1 cellular context compared by ENCODE assay signal in the genomic region with DNA sequence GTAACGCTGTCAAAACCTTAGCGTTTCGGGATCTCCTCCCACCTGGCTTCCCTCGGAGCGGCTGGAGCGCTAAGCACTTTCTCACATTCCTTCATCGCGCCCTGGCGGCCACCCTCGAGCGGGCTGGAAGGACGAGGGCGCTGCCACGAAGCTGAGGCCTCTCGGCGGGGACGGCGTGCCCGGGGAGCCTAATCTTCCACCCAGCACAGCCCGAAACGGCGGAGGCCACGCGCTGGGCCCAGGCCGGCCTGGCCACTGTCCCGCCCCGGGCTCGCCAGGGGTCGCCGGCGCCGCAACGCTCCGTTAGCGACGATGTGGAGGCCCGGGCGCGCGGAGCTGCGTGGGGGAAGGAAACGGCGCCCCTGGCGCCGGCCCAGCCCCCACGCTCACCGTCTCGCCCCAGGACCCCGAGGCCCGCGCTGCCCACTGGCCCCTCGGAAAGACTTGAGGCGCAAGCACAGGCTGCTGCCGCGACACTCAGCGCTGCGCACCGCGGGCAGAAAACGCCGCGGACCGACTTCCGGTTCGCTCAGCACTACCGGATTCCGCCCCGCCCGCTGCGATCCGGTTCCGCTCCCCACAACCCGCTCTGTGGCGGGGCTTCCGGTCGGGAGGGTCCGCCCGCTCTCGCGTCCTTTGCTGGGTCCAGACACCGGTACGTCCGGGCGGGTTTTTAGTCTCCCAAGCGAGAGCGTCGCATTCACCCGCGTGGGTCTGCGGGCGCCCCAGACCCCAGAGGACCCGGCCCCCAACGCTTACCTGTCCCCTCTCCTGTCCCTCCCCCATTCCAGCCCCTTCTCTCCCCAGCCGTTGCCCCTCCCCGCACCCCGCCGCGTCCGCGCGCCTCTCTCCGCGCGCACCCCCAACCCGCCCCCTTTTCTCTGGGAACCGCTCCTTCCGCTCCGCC.
TF ChIP-seq lines count a peak whose summit lies in the region.

A gene with protein sequence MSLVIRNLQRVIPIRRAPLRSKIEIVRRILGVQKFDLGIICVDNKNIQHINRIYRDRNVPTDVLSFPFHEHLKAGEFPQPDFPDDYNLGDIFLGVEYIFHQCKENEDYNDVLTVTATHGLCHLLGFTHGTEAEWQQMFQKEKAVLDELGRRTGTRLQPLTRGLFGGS (plus strand): TSS at position 582 of the 907 bp plus-strand sequence. CDS start 572 bp downstream, outside the sequence.

TF ChIP-seq in K562, 482 proteins besides CTCF, POLR2A, EP300 and RAD21 (continued from another document and continues in another):
- TF ChIP-seq, protein P1, sequence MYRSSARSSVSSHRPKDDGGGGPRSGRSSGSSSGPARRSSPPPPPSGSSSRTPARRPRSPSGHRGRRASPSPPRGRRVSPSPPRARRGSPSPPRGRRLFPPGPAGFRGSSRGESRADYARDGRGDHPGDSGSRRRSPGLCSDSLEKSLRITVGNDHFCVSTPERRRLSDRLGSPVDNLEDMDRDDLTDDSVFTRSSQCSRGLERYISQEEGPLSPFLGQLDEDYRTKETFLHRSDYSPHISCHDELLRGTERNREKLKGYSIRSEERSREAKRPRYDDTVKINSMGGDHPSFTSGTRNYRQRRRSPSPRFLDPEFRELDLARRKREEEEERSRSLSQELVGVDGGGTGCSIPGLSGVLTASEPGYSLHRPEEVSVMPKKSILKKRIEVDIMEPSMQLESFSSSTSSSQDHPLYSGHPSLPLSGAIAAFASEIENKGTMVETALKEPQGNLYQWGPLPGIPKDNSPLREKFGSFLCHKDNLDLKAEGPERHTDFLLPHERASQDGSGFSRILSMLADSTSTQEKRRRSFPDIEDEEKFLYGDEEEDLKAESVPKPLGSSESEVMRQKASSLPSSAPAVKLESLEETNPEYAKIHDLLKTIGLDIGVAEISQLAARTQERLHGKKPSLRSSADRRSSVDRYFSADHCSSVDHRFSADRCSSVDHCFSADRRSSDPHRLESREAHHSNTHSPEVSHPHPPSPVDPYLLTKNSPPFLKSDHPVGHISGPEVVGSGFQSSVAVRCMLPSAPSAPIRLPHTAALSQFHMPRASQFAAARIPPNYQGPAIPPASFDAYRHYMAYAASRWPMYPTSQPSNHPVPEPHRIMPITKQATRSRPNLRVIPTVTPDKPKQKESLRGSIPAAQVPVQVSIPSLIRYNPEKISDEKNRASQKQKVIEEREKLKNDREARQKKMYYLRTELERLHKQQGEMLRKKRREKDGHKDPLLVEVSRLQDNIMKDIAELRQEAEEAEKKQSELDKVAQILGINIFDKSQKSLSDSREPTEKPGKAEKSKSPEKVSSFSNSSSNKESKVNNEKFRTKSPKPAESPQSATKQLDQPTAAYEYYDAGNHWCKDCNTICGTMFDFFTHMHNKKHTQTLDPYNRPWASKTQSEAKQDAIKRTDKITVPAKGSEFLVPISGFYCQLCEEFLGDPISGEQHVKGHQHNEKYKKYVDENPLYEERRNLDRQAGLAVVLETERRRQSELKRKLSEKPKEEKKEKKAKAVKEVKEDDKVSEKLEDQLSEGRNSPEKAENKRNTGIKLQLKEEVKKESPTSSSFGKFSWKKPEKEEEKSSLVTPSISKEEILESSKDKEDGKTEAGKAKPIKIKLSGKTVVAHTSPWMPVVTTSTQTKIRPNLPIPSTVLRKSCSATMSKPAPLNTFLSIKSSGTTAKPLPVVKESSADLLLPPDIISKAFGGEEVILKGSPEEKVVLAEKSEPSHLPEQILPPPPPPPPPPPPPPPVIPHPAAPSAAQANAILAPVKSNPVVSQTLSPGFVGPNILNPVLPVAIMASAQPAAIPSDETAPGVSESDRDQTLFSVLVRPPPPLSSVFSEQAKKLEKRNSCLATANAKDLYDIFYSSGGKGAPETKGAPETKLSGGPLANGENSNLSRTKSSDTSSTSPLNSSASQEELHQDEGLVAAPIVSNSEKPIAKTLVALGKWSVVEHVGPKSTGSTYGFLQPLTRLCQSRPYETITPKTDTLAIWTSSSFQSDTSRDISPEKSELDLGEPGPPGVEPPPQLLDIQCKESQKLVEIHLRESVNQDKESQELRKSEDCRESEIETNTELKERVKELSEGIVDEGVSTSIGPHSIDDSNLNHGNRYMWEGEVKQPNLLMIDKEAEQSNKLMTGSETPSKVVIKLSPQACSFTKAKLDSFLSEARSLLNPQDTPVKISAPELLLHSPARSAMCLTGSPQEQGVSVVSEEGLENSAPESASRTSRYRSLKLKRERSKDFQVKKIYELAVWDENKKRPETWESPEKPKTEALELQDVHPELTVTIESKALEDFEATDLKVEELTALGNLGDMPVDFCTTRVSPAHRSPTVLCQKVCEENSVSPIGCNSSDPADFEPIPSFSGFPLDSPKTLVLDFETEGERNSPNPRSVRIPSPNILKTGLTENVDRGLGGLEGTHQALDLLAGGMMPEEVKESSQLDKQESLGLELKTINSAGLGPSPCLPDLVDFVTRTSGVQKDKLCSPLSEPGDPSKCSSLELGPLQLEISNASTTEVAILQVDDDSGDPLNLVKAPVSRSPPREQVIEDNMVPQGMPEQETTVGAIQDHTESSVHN (IDR thresholded peaks at IDR 0.05; ENCODE audit: borderline replicate concordance in 1 of 2, low read depth in 1 of 2): no peak
- TF ChIP-seq KLF13 (tag; IDR thresholded peaks at IDR 0.05; ENCODE audit: borderline replicate concordance, low read depth): no peak; the same call in 1 of the 2 replicates
- TF ChIP-seq NCOA4 (IDR thresholded peaks at IDR 0.05; ENCODE audit: partially characterized antibody): no peak
- TF ChIP-seq PCBP1 (IDR thresholded peaks at IDR 0.05; ENCODE audit: low read depth, low read length, poor library complexity, severe bottlenecking): no peak
- TF ChIP-seq, protein P2, sequence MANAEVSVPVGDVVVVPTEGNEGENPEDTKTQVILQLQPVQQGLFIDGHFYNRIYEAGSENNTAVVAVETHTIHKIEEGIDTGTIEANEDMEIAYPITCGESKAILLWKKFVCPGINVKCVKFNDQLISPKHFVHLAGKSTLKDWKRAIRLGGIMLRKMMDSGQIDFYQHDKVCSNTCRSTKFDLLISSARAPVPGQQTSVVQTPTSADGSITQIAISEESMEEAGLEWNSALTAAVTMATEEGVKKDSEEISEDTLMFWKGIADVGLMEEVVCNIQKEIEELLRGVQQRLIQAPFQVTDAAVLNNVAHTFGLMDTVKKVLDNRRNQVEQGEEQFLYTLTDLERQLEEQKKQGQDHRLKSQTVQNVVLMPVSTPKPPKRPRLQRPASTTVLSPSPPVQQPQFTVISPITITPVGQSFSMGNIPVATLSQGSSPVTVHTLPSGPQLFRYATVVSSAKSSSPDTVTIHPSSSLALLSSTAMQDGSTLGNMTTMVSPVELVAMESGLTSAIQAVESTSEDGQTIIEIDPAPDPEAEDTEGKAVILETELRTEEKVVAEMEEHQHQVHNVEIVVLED (CRISPR knock-in tag; IDR thresholded peaks at IDR 0.05): peak; percentile 53
- 0 out of 2 replicates have a peak, but pooled peaks have one; percentile 29 for TF ChIP-seq BCOR (IDR thresholded peaks at IDR 0.05)
- peak; percentile 98 for TF ChIP-seq L3MBTL2 (IDR thresholded peaks at IDR 0.05)
- TF ChIP-seq ZKSCAN3 (CRISPR knock-in tag; IDR thresholded peaks at IDR 0.05): no peak
- no peak for TF ChIP-seq BHLHE40 (IDR thresholded peaks at IDR 0.05; ENCODE audit: low read length)
- 0 out of 2 replicates have a peak, but pooled peaks have one; percentile 52 for TF ChIP-seq KAT7 (CRISPR knock-in tag; IDR thresholded peaks at IDR 0.05; ENCODE audit: borderline replicate concordance)
- no peak for TF ChIP-seq KHSRP (IDR thresholded peaks at IDR 0.05)
- TF ChIP-seq SMAD2 (IDR thresholded peaks at IDR 0.05; ENCODE audit: low read depth, low read length): no peak
- TF ChIP-seq TEAD2 (tag; IDR thresholded peaks at IDR 0.05): 0 out of 2 replicates have a peak, but pooled peaks have one; percentile 18
- TF ChIP-seq TGIF2 (CRISPR knock-in tag; IDR thresholded peaks at IDR 0.05): no peak; the same call in none of the 2 replicates
- TF ChIP-seq SIN3B (IDR thresholded peaks at IDR 0.05; ENCODE audit: low read depth): peak; percentile 95
- TF ChIP-seq, protein P3, sequence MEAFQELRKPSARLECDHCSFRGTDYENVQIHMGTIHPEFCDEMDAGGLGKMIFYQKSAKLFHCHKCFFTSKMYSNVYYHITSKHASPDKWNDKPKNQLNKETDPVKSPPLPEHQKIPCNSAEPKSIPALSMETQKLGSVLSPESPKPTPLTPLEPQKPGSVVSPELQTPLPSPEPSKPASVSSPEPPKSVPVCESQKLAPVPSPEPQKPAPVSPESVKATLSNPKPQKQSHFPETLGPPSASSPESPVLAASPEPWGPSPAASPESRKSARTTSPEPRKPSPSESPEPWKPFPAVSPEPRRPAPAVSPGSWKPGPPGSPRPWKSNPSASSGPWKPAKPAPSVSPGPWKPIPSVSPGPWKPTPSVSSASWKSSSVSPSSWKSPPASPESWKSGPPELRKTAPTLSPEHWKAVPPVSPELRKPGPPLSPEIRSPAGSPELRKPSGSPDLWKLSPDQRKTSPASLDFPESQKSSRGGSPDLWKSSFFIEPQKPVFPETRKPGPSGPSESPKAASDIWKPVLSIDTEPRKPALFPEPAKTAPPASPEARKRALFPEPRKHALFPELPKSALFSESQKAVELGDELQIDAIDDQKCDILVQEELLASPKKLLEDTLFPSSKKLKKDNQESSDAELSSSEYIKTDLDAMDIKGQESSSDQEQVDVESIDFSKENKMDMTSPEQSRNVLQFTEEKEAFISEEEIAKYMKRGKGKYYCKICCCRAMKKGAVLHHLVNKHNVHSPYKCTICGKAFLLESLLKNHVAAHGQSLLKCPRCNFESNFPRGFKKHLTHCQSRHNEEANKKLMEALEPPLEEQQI (IDR thresholded peaks at IDR 0.05): no peak
- TF ChIP-seq FUS (optimal IDR thresholded peaks at IDR 0.05; ENCODE audit: low read depth, low read length): peak; percentile 93
- no peak for TF ChIP-seq NR2F6 (CRISPR knock-in tag; IDR thresholded peaks at IDR 0.05)
- TF ChIP-seq, protein P4, sequence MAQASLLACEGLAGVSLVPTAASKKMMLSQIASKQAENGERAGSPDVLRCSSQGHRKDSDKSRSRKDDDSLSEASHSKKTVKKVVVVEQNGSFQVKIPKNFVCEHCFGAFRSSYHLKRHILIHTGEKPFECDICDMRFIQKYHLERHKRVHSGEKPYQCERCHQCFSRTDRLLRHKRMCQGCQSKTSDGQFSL (CRISPR knock-in tag; IDR thresholded peaks at IDR 0.05): peak; percentile 80
- TF ChIP-seq, protein P4 (tag; IDR thresholded peaks at IDR 0.05): no peak; a peak in 1 of 4 replicates
- TF ChIP-seq RBM22 (IDR thresholded peaks at IDR 0.05; ENCODE audit: low read depth, low read length, poor library complexity, severe bottlenecking): no peak
- no peak for TF ChIP-seq PTRF (tag; IDR thresholded peaks at IDR 0.05)
- no peak for TF ChIP-seq HDGF (IDR thresholded peaks at IDR 0.05)
- no peak for TF ChIP-seq HNRNPUL1 (IDR thresholded peaks at IDR 0.05; ENCODE audit: low read length)
- no peak for TF ChIP-seq ARNT (IDR thresholded peaks at IDR 0.05)
- TF ChIP-seq ARHGAP35 (IDR thresholded peaks at IDR 0.05; ENCODE audit: partially characterized antibody): no peak
- TF ChIP-seq ZKSCAN8 (CRISPR knock-in tag; IDR thresholded peaks at IDR 0.05): no peak
- TF ChIP-seq, protein P5, sequence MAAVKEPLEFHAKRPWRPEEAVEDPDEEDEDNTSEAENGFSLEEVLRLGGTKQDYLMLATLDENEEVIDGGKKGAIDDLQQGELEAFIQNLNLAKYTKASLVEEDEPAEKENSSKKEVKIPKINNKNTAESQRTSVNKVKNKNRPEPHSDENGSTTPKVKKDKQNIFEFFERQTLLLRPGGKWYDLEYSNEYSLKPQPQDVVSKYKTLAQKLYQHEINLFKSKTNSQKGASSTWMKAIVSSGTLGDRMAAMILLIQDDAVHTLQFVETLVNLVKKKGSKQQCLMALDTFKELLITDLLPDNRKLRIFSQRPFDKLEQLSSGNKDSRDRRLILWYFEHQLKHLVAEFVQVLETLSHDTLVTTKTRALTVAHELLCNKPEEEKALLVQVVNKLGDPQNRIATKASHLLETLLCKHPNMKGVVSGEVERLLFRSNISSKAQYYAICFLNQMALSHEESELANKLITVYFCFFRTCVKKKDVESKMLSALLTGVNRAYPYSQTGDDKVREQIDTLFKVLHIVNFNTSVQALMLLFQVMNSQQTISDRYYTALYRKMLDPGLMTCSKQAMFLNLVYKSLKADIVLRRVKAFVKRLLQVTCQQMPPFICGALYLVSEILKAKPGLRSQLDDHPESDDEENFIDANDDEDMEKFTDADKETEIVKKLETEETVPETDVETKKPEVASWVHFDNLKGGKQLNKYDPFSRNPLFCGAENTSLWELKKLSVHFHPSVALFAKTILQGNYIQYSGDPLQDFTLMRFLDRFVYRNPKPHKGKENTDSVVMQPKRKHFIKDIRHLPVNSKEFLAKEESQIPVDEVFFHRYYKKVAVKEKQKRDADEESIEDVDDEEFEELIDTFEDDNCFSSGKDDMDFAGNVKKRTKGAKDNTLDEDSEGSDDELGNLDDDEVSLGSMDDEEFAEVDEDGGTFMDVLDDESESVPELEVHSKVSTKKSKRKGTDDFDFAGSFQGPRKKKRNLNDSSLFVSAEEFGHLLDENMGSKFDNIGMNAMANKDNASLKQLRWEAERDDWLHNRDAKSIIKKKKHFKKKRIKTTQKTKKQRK (IDR thresholded peaks at IDR 0.05; ENCODE audit: borderline replicate concordance, low read depth, low read length): no peak
- no peak for TF ChIP-seq ZNF184 (CRISPR knock-in tag; IDR thresholded peaks at IDR 0.05)
- TF ChIP-seq RBM34 (IDR thresholded peaks at IDR 0.05; ENCODE audit: borderline replicate concordance, insufficient read depth, low read length): 0 out of 2 replicates have a peak, but pooled peaks have one; percentile 86
- no peak for TF ChIP-seq POU5F1 (IDR thresholded peaks at IDR 0.05; ENCODE audit: borderline replicate concordance, low read depth, low read length, partially characterized antibody)
- TF ChIP-seq SMAD1 (IDR thresholded peaks at IDR 0.05; ENCODE audit: low read depth, low read length, partially characterized antibody): no peak
- peak; percentile 38 for TF ChIP-seq TAF9B (IDR thresholded peaks at IDR 0.05; ENCODE audit: partially characterized antibody)
- TF ChIP-seq HNRNPK (IDR thresholded peaks at IDR 0.05; ENCODE audit: low read depth, low read length, poor library complexity, severe bottlenecking): peak; percentile 88
- no peak for TF ChIP-seq NFXL1 (CRISPR knock-in tag; IDR thresholded peaks at IDR 0.05)
- TF ChIP-seq, protein P6, sequence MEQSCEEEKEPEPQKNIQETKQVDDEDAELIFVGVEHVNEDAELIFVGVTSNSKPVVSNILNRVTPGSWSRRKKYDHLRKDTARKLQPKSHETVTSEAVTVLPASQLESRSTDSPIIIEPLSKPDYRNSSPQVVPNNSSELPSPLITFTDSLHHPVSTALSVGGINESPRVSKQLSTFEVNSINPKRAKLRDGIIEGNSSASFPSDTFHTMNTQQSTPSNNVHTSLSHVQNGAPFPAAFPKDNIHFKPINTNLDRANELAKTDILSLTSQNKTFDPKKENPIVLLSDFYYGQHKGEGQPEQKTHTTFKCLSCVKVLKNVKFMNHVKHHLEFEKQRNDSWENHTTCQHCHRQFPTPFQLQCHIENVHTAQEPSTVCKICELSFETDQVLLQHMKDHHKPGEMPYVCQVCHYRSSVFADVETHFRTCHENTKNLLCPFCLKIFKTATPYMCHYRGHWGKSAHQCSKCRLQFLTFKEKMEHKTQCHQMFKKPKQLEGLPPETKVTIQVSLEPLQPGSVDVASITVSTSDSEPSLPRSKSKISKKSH (CRISPR knock-in tag; IDR thresholded peaks at IDR 0.05): no peak
